8 cellular contexts compared by ENCODE assay signal in the genomic region with DNA sequence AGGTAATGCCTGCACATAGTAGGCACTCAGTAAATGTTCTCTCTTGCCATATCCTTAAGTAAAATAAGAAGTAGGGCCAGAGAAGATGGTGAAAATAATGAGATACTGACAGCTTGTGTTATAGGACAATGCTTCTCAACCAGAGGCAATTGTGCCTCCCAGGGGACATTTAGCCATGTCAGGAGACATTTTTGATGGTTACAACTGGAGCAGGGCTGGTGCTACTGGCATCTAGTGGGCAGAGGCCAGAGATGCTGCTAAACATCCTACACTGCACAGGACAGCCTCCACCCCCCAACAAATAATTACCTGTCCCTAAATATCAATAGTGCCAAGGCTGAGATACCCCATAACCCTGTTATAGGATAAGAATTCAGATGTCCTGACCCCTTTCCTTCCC. TPM values are rescaled to one million over a fixed set of nuclear protein-coding genes. Genes with fewer than 3 reads are reported as not detected.
DNase-seq lines count a peak whose midpoint lies in the region; ATAC-seq and TF ChIP-seq lines count a peak whose summit lies in the region.

No MANE protein-coding gene starts in this region.

- no peaks in the 10 kb centered on the region for H3K27me3 ChIP-seq in foreskin keratinocyte

- POLR2A ChIA-PET in T-cell (lab: Charles Lee), result interaction anchor here in 1 of 2 donors (0.6 kb wide), 3 partner anchors 26 to 585 kb away, joined by 3 to 4 read pairs (median 3); no protein-coding TSS in a partner anchor

- H3K4me1 ChIP-seq in foreskin keratinocyte, result peaks cover 6% of the 10 kb centered on the region

- TF ChIP-seq CTCF in GM12875 (IDR thresholded peaks at IDR 0.05; ENCODE audit: borderline replicate concordance, insufficient read depth, low read depth, low read length) (peak; percentile 22; the same call in 1 of the 2 replicates), foreskin keratinocyte (conservative IDR thresholded peaks at IDR 0.05) (peak; percentile 64)

- no peaks in the 10 kb centered on the region for H3K27me3 Mint-ChIP-seq in T-cell

- DNase-seq in AG08396 (ENCODE audit: low spot score) (peak; percentile 32), T-cell (peak in 16 of 34 experiments; percentile 7 to 28 (median 14)), foreskin keratinocyte (peak in 1 of 2 donors; percentile 22), NCI-H524 (lab: John Stamatoyannopoulos, UW) (no peak), occipital lobe (lab: John Stamatoyannopoulos, UW) (no peak), G401 (ENCODE audit: low spot score) (no peak)
- DNase-seq in NK-92 treated with Interleukin-12 subunit alpha and Interleukin-12 subunit beta, amount 100 ng/mL, for 24 hours (lab: John Stamatoyannopoulos, UW), result no peak

- H3K27ac Mint-ChIP-seq in T-cell, result peak overlapping the region; percentile 62 to 80

- H3K36me3 Mint-ChIP-seq in T-cell, result peaks cover 13% of the 10 kb centered on the region

- H3K4me1 Mint-ChIP-seq in T-cell, result peaks cover 37 to 44% (median 38%) of the 10 kb centered on the region in 3 donors

- H3K27ac ChIP-seq in foreskin keratinocyte, result no peak overlapping the region

- no peak for ATAC-seq in T-cell (replicated peaks in 1 of 4)
- ATAC-seq in foreskin keratinocyte, result no peak

- no peak overlapping the region for H3K4me3 ChIP-seq in GM12875 (ENCODE audit: low read depth, low read length)

- CTCF ChIA-PET in T-cell (lab: Charles Lee), result interaction anchor here (0.9 to 3.1 kb wide), 4 partner anchors 54 to 576 kb away, joined by 3 to 18 read pairs (median 6); a partner anchor contains a TSS

- peak overlapping the region; percentile 86 to 93 (median 88) for H3K4me3 Mint-ChIP-seq in T-cell

- no peaks in the 10 kb centered on the region for H3K9me3 Mint-ChIP-seq in T-cell

- in situ Hi-C loops in G401 (cut with HindIII; ENCODE audit: low sequenced_read_pairs), result loop anchor here (25.0 kb wide), 1 partner anchor 131 kb away; a partner anchor contains a TSS

RNA-seq across cellular contexts. Expression of a gene that starts 1.7 kb away (rescaled TPM):
- total RNA-seq in T-cell (10 to 100 TPM; 14.6 to 29.9 (median 19.0) TPM), foreskin keratinocyte (9.6 and 11.0 TPM in 2 replicates), occipital lobe (8.6 TPM)
- 5.8 and 7.2 TPM in 2 replicates for polyA plus RNA-seq in foreskin keratinocyte
- total RNA-seq in G401 (2014; rRNA removed; shearing (Covaris generic)), result 8.1 and 12.9 TPM in 2 replicates

RNA-seq across cellular contexts. Expression of a gene that starts 3.4 kb away (rescaled TPM):
- total RNA-seq in T-cell (not detected), foreskin keratinocyte (not detected in 2 replicates), occipital lobe (not detected)
- not detected in 2 replicates for polyA plus RNA-seq in foreskin keratinocyte
- not detected in 2 replicates for total RNA-seq in G401 (2014; rRNA removed; shearing (Covaris generic))

RNA-seq across cellular contexts. Expression of a gene that starts 24.1 kb away (rescaled TPM):
- total RNA-seq in T-cell (10 to 100 TPM; 12.3 to 29.1 (median 17.8) TPM), foreskin keratinocyte (28.1 and 29.7 TPM in 2 replicates), occipital lobe (22.8 TPM)
- 33.1 and 34.5 TPM in 2 replicates for polyA plus RNA-seq in foreskin keratinocyte
- total RNA-seq in G401 (2014; rRNA removed; shearing (Covaris generic)), result 29.0 and 29.7 TPM in 2 replicates

RNA-seq across cellular contexts. Expression of a gene that starts 29.6 kb away (rescaled TPM):
- total RNA-seq in T-cell, result under 1 TPM; 0.13 to 0.50 (median 0.26) TPM
- not detected in 2 replicates for total RNA-seq in foreskin keratinocyte
- polyA plus RNA-seq in foreskin keratinocyte, result not detected in 2 replicates
- 0.31 TPM for total RNA-seq in occipital lobe
- not detected in 2 replicates for total RNA-seq in G401 (2014; rRNA removed; shearing (Covaris generic))

RNA-seq across cellular contexts. Expression of a gene that starts 54.5 kb away (rescaled TPM):
- total RNA-seq in T-cell (10 to 100 TPM; 51.3 to 80.2 (median 74.1) TPM), foreskin keratinocyte (22.1 and 23.6 TPM in 2 replicates), occipital lobe (7.8 TPM)
- 6.1 and 7.0 TPM in 2 replicates for polyA plus RNA-seq in foreskin keratinocyte
- total RNA-seq in G401 (2014; rRNA removed; shearing (Covaris generic)), result 6.5 and 13.0 TPM in 2 replicates
